In genomic region chr1:202283379-202283844, GRCh38 we compare ENCODE assay signal across 8 cellular contexts. TPM values are rescaled to one million over a fixed set of nuclear protein-coding genes. Genes with fewer than 3 reads are reported as not detected.
DNase-seq lines count a peak whose midpoint lies in the region; ATAC-seq and TF ChIP-seq lines count a peak whose summit lies in the region.

No MANE protein-coding gene starts in this region.

- peaks cover under 1% of the 10 kb centered on the region for H3K27me3 Mint-ChIP-seq in GM23338 (ENCODE audit: insufficient read depth, low read depth, poor library complexity)

- no peaks in the 10 kb centered on the region for H4K20me1 ChIP-seq in GM23338 (replicated peaks; ENCODE audit: insufficient read depth)

- H3K36me3 Mint-ChIP-seq in GM23338 (ENCODE audit: low read depth) = no peaks in the 10 kb centered on the region

- peaks cover 14% of the 10 kb centered on the region for H3K4me1 ChIP-seq in GM23338 (ENCODE audit: insufficient read depth)

- H3K4me1 Mint-ChIP-seq in GM23338 = peaks cover 22% of the 10 kb centered on the region

- no peak overlapping the region; the same call in 1 of the 2 replicates for H2AFZ ChIP-seq in GM23338

- no peak overlapping the region for H3K4me2 ChIP-seq in GM23338

- H3K79me2 ChIP-seq in GM23338 (replicated peaks; ENCODE audit: insufficient read depth) = no peaks in the 10 kb centered on the region

- DNase-seq in AG08396 (ENCODE audit: low spot score) (peak; percentile 36), HT1080 (ENCODE audit: low read depth) (peak; percentile 94), RPMI7951 (ENCODE audit: low read depth) (peak; percentile 99), fibroblast of villous mesenchyme (ENCODE audit: low read depth) (peak; percentile 85), GM23338 (ENCODE audit: low spot score) (no peak)
- DNase-seq in stimulated activated CD4-positive, alpha-beta T cell treated with anti-CD3 and anti-CD28 coated beads, Interleukin-15, amount 100 ng/mL, for 24 hours = no peak

- no peak overlapping the region for H3K27ac Mint-ChIP-seq in GM23338

- H3K9me2 ChIP-seq in GM23338 (ENCODE audit: insufficient read depth) = peaks cover 14% of the 10 kb centered on the region; the same call in 1 of the 2 replicates

- no peaks in the 10 kb centered on the region for H3K36me3 ChIP-seq in GM23338 (ENCODE audit: insufficient read depth)

- TF ChIP-seq CTCF in fibroblast of villous mesenchyme (IDR thresholded peaks at IDR 0.05; ENCODE audit: insufficient read depth, low read depth, low read length) (no peak), GM23338 (conservative IDR thresholded peaks at IDR 0.05; ENCODE audit: low read depth in 2 of 2) (no peak)

- H3F3A ChIP-seq in GM23338 (replicated peaks; ENCODE audit: low read depth) = no peaks in the 10 kb centered on the region

- H3K27ac ChIP-seq in GM23338 (ENCODE audit: low read depth) = no peak overlapping the region

- no peaks in the 10 kb centered on the region for H3K27me3 ChIP-seq in GM23338 (ENCODE audit: insufficient read depth)

- H3K9me3 Mint-ChIP-seq in GM23338 = no peaks in the 10 kb centered on the region

- H3K4me3 Mint-ChIP-seq in GM23338 = no peak overlapping the region

- H3K4me3 ChIP-seq in fibroblast of villous mesenchyme (ENCODE audit: low read depth, low read length) (no peak overlapping the region), GM23338 (no peak overlapping the region)

- ATAC-seq in HG02763 (IDR thresholded peaks at IDR 0.05; ENCODE audit: unreplicated experiment) (no peak), GM23338 (no peak), HG03196 (IDR thresholded peaks at IDR 0.05; ENCODE audit: unreplicated experiment) (no peak)

TF ChIP-seq in GM23338, 12 proteins besides CTCF, POLR2A, EP300 and RAD21:
- TF ChIP-seq ZNF462 (CRISPR knock-in tag; IDR thresholded peaks at IDR 0.05) (no peak), ZNF331 (CRISPR knock-in tag; IDR thresholded peaks at IDR 0.05; ENCODE audit: low read depth) (no peak), POLR2AphosphoS5 (IDR thresholded peaks at IDR 0.05; ENCODE audit: low read depth) (no peak), JUNB (IDR thresholded peaks at IDR 0.05; ENCODE audit: unreplicated experiment) (no peak), CREB1 (CRISPR knock-in tag; IDR thresholded peaks at IDR 0.05; ENCODE audit: low read depth) (no peak), NANOG (IDR thresholded peaks at IDR 0.05; ENCODE audit: borderline replicate concordance) (no peak)
- TF ChIP-seq, protein P1, sequence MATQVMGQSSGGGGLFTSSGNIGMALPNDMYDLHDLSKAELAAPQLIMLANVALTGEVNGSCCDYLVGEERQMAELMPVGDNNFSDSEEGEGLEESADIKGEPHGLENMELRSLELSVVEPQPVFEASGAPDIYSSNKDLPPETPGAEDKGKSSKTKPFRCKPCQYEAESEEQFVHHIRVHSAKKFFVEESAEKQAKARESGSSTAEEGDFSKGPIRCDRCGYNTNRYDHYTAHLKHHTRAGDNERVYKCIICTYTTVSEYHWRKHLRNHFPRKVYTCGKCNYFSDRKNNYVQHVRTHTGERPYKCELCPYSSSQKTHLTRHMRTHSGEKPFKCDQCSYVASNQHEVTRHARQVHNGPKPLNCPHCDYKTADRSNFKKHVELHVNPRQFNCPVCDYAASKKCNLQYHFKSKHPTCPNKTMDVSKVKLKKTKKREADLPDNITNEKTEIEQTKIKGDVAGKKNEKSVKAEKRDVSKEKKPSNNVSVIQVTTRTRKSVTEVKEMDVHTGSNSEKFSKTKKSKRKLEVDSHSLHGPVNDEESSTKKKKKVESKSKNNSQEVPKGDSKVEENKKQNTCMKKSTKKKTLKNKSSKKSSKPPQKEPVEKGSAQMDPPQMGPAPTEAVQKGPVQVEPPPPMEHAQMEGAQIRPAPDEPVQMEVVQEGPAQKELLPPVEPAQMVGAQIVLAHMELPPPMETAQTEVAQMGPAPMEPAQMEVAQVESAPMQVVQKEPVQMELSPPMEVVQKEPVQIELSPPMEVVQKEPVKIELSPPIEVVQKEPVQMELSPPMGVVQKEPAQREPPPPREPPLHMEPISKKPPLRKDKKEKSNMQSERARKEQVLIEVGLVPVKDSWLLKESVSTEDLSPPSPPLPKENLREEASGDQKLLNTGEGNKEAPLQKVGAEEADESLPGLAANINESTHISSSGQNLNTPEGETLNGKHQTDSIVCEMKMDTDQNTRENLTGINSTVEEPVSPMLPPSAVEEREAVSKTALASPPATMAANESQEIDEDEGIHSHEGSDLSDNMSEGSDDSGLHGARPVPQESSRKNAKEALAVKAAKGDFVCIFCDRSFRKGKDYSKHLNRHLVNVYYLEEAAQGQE (IDR thresholded peaks at IDR 0.05; ENCODE audit: unreplicated experiment) = no peak

RNA-seq across cellular contexts. Expression of gene UBE2T, which starts 58.3 kb away (rescaled TPM):
- total RNA-seq in HT1080 (2014; rRNA removed; shearing (Covaris generic)) = 96.9 and 97.2 TPM in 2 replicates
- 95.3 and 111 TPM in 2 replicates for polyA plus RNA-seq in HT1080 (2015; cell fraction: cytosol; rRNA removed)
- 68.7 and 79.0 TPM in 2 replicates for polyA plus RNA-seq in HT1080 (2015; cell fraction: nucleus; rRNA removed)
- 266 and 294 TPM in 2 replicates for total RNA-seq in RPMI7951 (2014; rRNA removed; shearing (Covaris generic))
- total RNA-seq in fibroblast of villous mesenchyme = 23.5 and 35.8 TPM in 2 replicates
- 91.4 and 96.8 TPM in 2 replicates for total RNA-seq in GM23338 (2014; rRNA removed; shearing (Covaris generic))
- 127 and 136 TPM in 2 replicates for polyA plus RNA-seq in GM23338 (2016; fragmentation: Nextera tagmentation; extraction: Ambion mirVana)

Comparison
In these comparisons a context has a peak if more than half of its experiments do, and no peak if none do; other contexts are left out.
1. DNase-seq: peak in AG08396 (single experiment), HT1080 (single experiment), RPMI7951 (single experiment) and fibroblast of villous mesenchyme (single experiment); none in stimulated activated CD4-positive, alpha-beta T cell treated with anti-CD3 and anti-CD28 coated beads, Interleukin-15, amount 100 ng/mL, for 24 hours (single experiment) and GM23338 (single experiment).